Comparison of ENCODE assay signal across 17 cellular contexts in genomic region chr17:58680038-58680369, GRCh38. TPM values are rescaled to one million over a fixed set of nuclear protein-coding genes. Genes with fewer than 3 reads are reported as not detected.
A peak's percentile ranks its signal among the peaks of the same experiment; 100 is the strongest.
DNase-seq lines count a peak whose midpoint lies in the region; TF ChIP-seq lines count a peak whose summit lies in the region.
"Had no signal": no experiment of that assay in that cellular context is flagged by ENCODE, and none has a peak within 500 bp of the region (broad histone marks: within the 10 kb centered on the region; RNA-seq: fewer than 3 reads in every experiment).

No MANE protein-coding gene starts in this region.

- TF ChIP-seq POLR2A in thyroid gland (IDR thresholded peaks at IDR 0.05): no peak

- H3K27me3 ChIP-seq in DOHH2 (ENCODE audit: control insufficient read depth, low read length) (no peaks in the 10 kb centered on the region), brain microvascular endothelial cell (replicated peaks) (no peaks in the 10 kb centered on the region), thyroid gland (no peaks in the 10 kb centered on the region)

- H3K36me3 ChIP-seq in DOHH2 (ENCODE audit: control insufficient read depth, low read length): no peaks in the 10 kb centered on the region
- H3K36me3 ChIP-seq in brain microvascular endothelial cell (replicated peaks): no peaks in the 10 kb centered on the region
- no peaks in the 10 kb centered on the region for H3K36me3 ChIP-seq in thyroid gland

- H3K9me3 ChIP-seq in DOHH2 (ENCODE audit: control insufficient read depth, insufficient read depth, low read length) (no peaks in the 10 kb centered on the region), thyroid gland (no peaks in the 10 kb centered on the region)

- peak overlapping the region; percentile 5 for H3K27ac Mint-ChIP-seq in progenitor cell of endocrine pancreas
- H3K27ac Mint-ChIP-seq: activated T-cell treated with anti-CD3 and anti-CD28 coated beads, Interleukin-2, amount 50 U/mL, for 72 hours; CD8-positive, alpha-beta T cell; naive thymus-derived CD4-positive, alpha-beta T cell had no signal

- no peaks in the 10 kb centered on the region for H3K4me1 Mint-ChIP-seq in progenitor cell of endocrine pancreas (ENCODE audit: low read depth)
- H3K4me1 Mint-ChIP-seq: naive thymus-derived CD4-positive, alpha-beta T cell had no signal

- no peaks in the 10 kb centered on the region for H4K20me1 ChIP-seq in DOHH2 (ENCODE audit: control insufficient read depth, insufficient read depth, low read depth, low read length)

- peak; percentile 64 for DNase-seq in LHCN-M2 (ENCODE audit: low read depth)
- DNase-seq in brain microvascular endothelial cell: no peak
- DNase-seq in progenitor cell of endocrine pancreas (ENCODE audit: low spot score, unreplicated experiment): no peak
- DNase-seq in thyroid gland: no peak
- no peak for DNase-seq in NCI-H2196 treated with DMSO at 0.1 percent for 48 hours (lab: John Stamatoyannopoulos, UW; ENCODE audit: unreplicated experiment)
- DNase-seq in mucosa of gallbladder (ENCODE audit: low spot score): no peak
- DNase-seq: activated T-cell treated with anti-CD3 and anti-CD28 coated beads, Interleukin-2, amount 50 U/mL, for 72 hours; CD8-positive, alpha-beta T cell; head of caudate nucleus; KG1; naive thymus-derived CD4-positive, alpha-beta T cell; stimulated activated CD4-positive, alpha-beta T cell treated with anti-CD3 and anti-CD28 coated beads, Interleukin-4, amount 100 ng/mL, for 4 hours had no signal

- peak overlapping the region; percentile 45 for H3K27ac ChIP-seq in DOHH2 (ENCODE audit: low read depth, low read length)
- H3K27ac ChIP-seq in brain microvascular endothelial cell: peak overlapping the region; percentile 90
- no peak overlapping the region for H3K27ac ChIP-seq in thyroid gland
- H3K27ac ChIP-seq: coronary artery had no signal

- no peak overlapping the region for H3K4me3 Mint-ChIP-seq in progenitor cell of endocrine pancreas (ENCODE audit: low read depth)
- H3K4me3 Mint-ChIP-seq: activated T-cell treated with anti-CD3 and anti-CD28 coated beads, Interleukin-2, amount 50 U/mL, for 72 hours; CD8-positive, alpha-beta T cell; HFFc6; naive thymus-derived CD4-positive, alpha-beta T cell had no signal

- no peaks in the 10 kb centered on the region for H3K9me2 ChIP-seq in DOHH2 (replicated peaks; ENCODE audit: control insufficient read depth, low read length)

- no peaks in the 10 kb centered on the region for H3K9me3 Mint-ChIP-seq in progenitor cell of endocrine pancreas (ENCODE audit: low read depth)
- H3K9me3 Mint-ChIP-seq: activated naive CD4-positive, alpha-beta T cell treated with anti-CD3 and anti-CD28 coated beads, Interleukin-2, amount 50 U/mL, for 72 hours; activated T-cell treated with anti-CD3 and anti-CD28 coated beads, Interleukin-2, amount 50 U/mL, for 72 hours; CD8-positive, alpha-beta T cell; HFFc6; naive thymus-derived CD4-positive, alpha-beta T cell had no signal

- no peaks in the 10 kb centered on the region for H3K79me2 ChIP-seq in DOHH2 (ENCODE audit: control insufficient read depth, low read length)

- peak overlapping the region; percentile 52 for H3K4me2 ChIP-seq in DOHH2 (ENCODE audit: low read length)
- H3K4me2 ChIP-seq: smooth muscle cell had no signal

- H3K27me3 Mint-ChIP-seq in progenitor cell of endocrine pancreas: peaks cover 3% of the 10 kb centered on the region

- no peaks in the 10 kb centered on the region for H3K36me3 Mint-ChIP-seq in progenitor cell of endocrine pancreas (ENCODE audit: insufficient read depth)
- H3K36me3 Mint-ChIP-seq: activated naive CD4-positive, alpha-beta T cell treated with anti-CD3 and anti-CD28 coated beads, Interleukin-2, amount 50 U/mL, for 72 hours; CD8-positive, alpha-beta T cell; naive thymus-derived CD4-positive, alpha-beta T cell had no signal

- peaks cover 13% of the 10 kb centered on the region for H3F3A ChIP-seq in DOHH2 (ENCODE audit: control insufficient read depth, insufficient read depth)

- H3K4me3 ChIP-seq in DOHH2 (ENCODE audit: low read length) (peak overlapping the region; percentile 40), brain microvascular endothelial cell (ENCODE audit: low read depth, low read length) (no peak overlapping the region), thyroid gland (replicated peaks in 1 of 3) (no peak overlapping the region)
- H3K4me3 ChIP-seq: coronary artery, smooth muscle cell had no signal

- 81 to 89% methylated on average over 6 of the region's 6 CpGs for WGBS in thyroid gland, 2 donors

- in situ Hi-C loops in brain microvascular endothelial cell (cut with HindIII; ENCODE audit: low pct_ligation_motif_present, low sequenced_read_pairs): no loop called here

- no peak for TF ChIP-seq CTCF in DOHH2 (IDR thresholded peaks at IDR 0.05; ENCODE audit: low read depth, low read length, poor library complexity, severe bottlenecking)
- TF ChIP-seq CTCF in brain microvascular endothelial cell (IDR thresholded peaks at IDR 0.05; ENCODE audit: low read depth, low read length, missing control alignments): no peak
- no peak for TF ChIP-seq CTCF in progenitor cell of endocrine pancreas (IDR thresholded peaks at IDR 0.05; ENCODE audit: unreplicated experiment)
- no peak for TF ChIP-seq CTCF in thyroid gland (IDR thresholded peaks at IDR 0.05)

- H3K4me1 ChIP-seq in DOHH2 (ENCODE audit: control insufficient read depth, low read length): peaks cover 29% of the 10 kb centered on the region
- no peaks in the 10 kb centered on the region for H3K4me1 ChIP-seq in thyroid gland

- intact Hi-C loops in thyroid gland (cut with DNase I): no loop called here

RNA-seq across cellular contexts. Expression of gene TEX14, which starts 11.8 kb away (rescaled TPM):
- total RNA-seq in LHCN-M2 (2014; rRNA removed): not detected in 2 replicates
- not detected for polyA plus RNA-seq in LHCN-M2 (2012)
- total RNA-seq in progenitor cell of endocrine pancreas: 0.11 and 0.22 TPM in 2 replicates
- total RNA-seq in thyroid gland: 1 to 10 TPM in 1 of 4 donors, under 1 TPM in 3; 0.11 to 2.3 (median 0.27) TPM
- 0.32 TPM for total RNA-seq in mucosa of gallbladder
- polyA plus RNA-seq: naive thymus-derived CD4-positive, alpha-beta T cell; smooth muscle cell had no signal

RNA-seq across cellular contexts. Expression of gene RAD51C, which starts 12.4 kb away (rescaled TPM):
- 36.7 and 37.5 TPM in 2 replicates for total RNA-seq in LHCN-M2 (2014; rRNA removed)
- 23.7 TPM for polyA plus RNA-seq in LHCN-M2 (2012)
- 32.7 and 33.3 TPM in 2 replicates for total RNA-seq in progenitor cell of endocrine pancreas
- total RNA-seq in thyroid gland: 10 to 100 TPM in 3 of 4 donors, 1 to 10 TPM in 1; 8.8 to 20.4 (median 12.4) TPM
- total RNA-seq in mucosa of gallbladder: 15.9 TPM

Comparison
In these comparisons a context has a peak if more than half of its experiments do, and no peak if none do; other contexts are left out.
1. H3K27ac ChIP-seq: peak in DOHH2 (single experiment) and brain microvascular endothelial cell (single experiment); none in thyroid gland (0 of 3).